1 cellular context compared by ENCODE assay signal in genomic region chr12:121812320-121812871, GRCh38.
TF ChIP-seq lines count a peak whose summit lies in the region.

No MANE protein-coding gene starts in this region.

TF ChIP-seq in HEK293, 187 proteins besides CTCF, POLR2A, EP300 and RAD21 (continued from another document):
- TF ChIP-seq, protein P1, sequence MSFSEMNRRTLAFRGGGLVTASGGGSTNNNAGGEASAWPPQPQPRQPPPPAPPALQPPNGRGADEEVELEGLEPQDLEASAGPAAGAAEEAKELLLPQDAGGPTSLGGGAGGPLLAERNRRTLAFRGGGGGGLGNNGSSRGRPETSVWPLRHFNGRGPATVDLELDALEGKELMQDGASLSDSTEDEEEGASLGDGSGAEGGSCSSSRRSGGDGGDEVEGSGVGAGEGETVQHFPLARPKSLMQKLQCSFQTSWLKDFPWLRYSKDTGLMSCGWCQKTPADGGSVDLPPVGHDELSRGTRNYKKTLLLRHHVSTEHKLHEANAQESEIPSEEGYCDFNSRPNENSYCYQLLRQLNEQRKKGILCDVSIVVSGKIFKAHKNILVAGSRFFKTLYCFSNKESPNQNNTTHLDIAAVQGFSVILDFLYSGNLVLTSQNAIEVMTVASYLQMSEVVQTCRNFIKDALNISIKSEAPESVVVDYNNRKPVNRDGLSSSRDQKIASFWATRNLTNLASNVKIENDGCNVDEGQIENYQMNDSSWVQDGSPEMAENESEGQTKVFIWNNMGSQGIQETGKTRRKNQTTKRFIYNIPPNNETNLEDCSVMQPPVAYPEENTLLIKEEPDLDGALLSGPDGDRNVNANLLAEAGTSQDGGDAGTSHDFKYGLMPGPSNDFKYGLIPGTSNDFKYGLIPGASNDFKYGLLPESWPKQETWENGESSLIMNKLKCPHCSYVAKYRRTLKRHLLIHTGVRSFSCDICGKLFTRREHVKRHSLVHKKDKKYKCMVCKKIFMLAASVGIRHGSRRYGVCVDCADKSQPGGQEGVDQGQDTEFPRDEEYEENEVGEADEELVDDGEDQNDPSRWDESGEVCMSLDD (tag by site-specific recombination; IDR thresholded peaks at IDR 0.05): peak; percentile 79
- no peak for TF ChIP-seq ZSCAN5A (tag by site-specific recombination; IDR thresholded peaks at IDR 0.05)
- no peak for TF ChIP-seq ZNF138 (tag by site-specific recombination; IDR thresholded peaks at IDR 0.05; ENCODE audit: borderline replicate concordance)
- TF ChIP-seq MZF1 (tag by site-specific recombination; IDR thresholded peaks at IDR 0.05; ENCODE audit: borderline replicate concordance): 0 out of 2 replicates have a peak, but pooled peaks have one; percentile 23
- TF ChIP-seq SETDB1 (IDR thresholded peaks at IDR 0.05; ENCODE audit: insufficient read length, low read length): no peak
- TF ChIP-seq ZNF324 (tag by site-specific recombination; IDR thresholded peaks at IDR 0.05): peak; percentile 35; the same call in 1 of the 2 replicates
- no peak for TF ChIP-seq ZNF112 (tag by site-specific recombination; IDR thresholded peaks at IDR 0.05)
